Comparison of ENCODE assay signal across 23 cellular contexts in the genomic region with DNA sequence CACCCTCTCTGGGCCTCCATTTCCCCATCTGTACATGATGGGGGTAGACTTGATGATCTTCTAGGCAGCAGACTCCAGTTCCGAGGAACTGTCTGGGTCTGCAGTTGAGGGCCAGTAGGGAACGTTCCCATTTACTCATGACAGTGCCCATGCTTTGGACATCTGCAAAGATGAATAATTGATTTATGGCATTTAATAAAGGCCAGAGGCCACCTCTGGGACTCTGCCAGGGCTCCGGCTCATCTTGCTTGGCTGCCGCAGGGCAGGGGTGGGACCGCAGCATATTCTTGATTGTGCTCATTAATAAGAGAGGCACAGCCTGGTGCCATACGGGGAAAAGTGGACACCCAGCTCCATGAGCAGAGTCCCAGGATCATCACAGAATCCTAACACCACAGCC.
"Had no signal": no experiment of that assay in that cellular context is flagged by ENCODE, and none has a peak within 500 bp of the region (broad histone marks: within the 10 kb centered on the region; RNA-seq: fewer than 3 reads in every experiment).

No MANE protein-coding gene starts in this region.

- H3K27me3 ChIP-seq: dorsolateral prefrontal cortex, esophagus squamous epithelium, foreskin keratinocyte, left lung, thyroid gland, upper lobe of right lung had no signal

- ATAC-seq: activated naive CD4-positive, alpha-beta T cell treated with anti-CD3 and anti-CD28 coated beads, Interleukin-2, amount 50 U/mL, for 72 hours; foreskin keratinocyte; left lung; naive thymus-derived CD4-positive, alpha-beta T cell; T-cell; upper lobe of right lung had no signal

- H3K36me3 ChIP-seq: esophagus squamous epithelium, left lung, thyroid gland, upper lobe of right lung had no signal

- H3K4me1 Mint-ChIP-seq: T-cell had no signal

- H3K4me1 ChIP-seq: foreskin keratinocyte had no signal

- H3K36me3 Mint-ChIP-seq: activated naive CD4-positive, alpha-beta T cell treated with anti-CD3 and anti-CD28 coated beads, Interleukin-2, amount 50 U/mL, for 72 hours; T-cell had no signal

- FAIRE-seq: astrocyte, colon had no signal

- DNase-seq: activated CD4-positive, alpha-beta T cell treated with anti-CD3 and anti-CD28 coated beads, Interleukin-2, amount 50 U/mL, for 1 hour; activated CD4-positive, CD25-positive, alpha-beta regulatory T cell treated with anti-CD3 and anti-CD28 coated beads, Interleukin-2, amount 50 U/mL, for 72 hours; activated gamma-delta T cell treated with Interleukin-2 at 50 U/mL for 16 hours; activated T-cell treated with anti-CD3 and anti-CD28 coated beads, Interleukin-2, amount 50 U/mL, for 1 hour; dorsolateral prefrontal cortex; esophagus squamous epithelium; foreskin keratinocyte; kidney glomerular epithelial cell; naive thymus-derived CD4-positive, alpha-beta T cell; stimulated activated CD4-positive, alpha-beta T cell treated with anti-CD3 and anti-CD28 coated beads, Interleukin-4, amount 100 ng/mL, for 4 hours; substantia nigra; T-cell; thyroid gland; upper lobe of right lung; WERI-Rb-1 had no signal

- H3K9me3 ChIP-seq: esophagus squamous epithelium, left lung, thyroid gland, upper lobe of right lung had no signal

- H3K4me3 ChIP-seq: dorsolateral prefrontal cortex, esophagus squamous epithelium, left lung, thyroid gland, upper lobe of right lung had no signal

- H3K9me3 Mint-ChIP-seq: activated naive CD4-positive, alpha-beta T cell treated with anti-CD3 and anti-CD28 coated beads, Interleukin-2, amount 50 U/mL, for 72 hours; central memory CD8-positive, alpha-beta T cell; naive thymus-derived CD4-positive, alpha-beta T cell; stimulated activated naive CD8-positive, alpha-beta T cell treated with anti-CD3 and anti-CD28 coated beads, Interleukin-15, Interleukin-2, amounts not matched to agents 100 ng/mL and 50 ng/mL, for 24 hours; T-cell; T-helper 2 cell treated with Interferon-gamma antibody and Interleukin-4, amounts not matched to agents 5 μg/mL and 100 μg/mL, for 36 hours had no signal

- H3K27ac Mint-ChIP-seq: activated naive CD4-positive, alpha-beta T cell treated with anti-CD3 and anti-CD28 coated beads, Interleukin-2, amount 50 U/mL, for 72 hours; naive thymus-derived CD4-positive, alpha-beta T cell; progenitor cell of endocrine pancreas; stimulated activated naive CD8-positive, alpha-beta T cell treated with anti-CD3 and anti-CD28 coated beads, Interleukin-15, Interleukin-2, amounts not matched to agents 100 ng/mL and 50 ng/mL, for 24 hours; T-cell; T-helper 2 cell treated with Interferon-gamma antibody and Interleukin-4, amounts not matched to agents 5 μg/mL and 100 μg/mL, for 36 hours had no signal

- H3K27me3 Mint-ChIP-seq: central memory CD8-positive, alpha-beta T cell; naive thymus-derived CD4-positive, alpha-beta T cell; progenitor cell of endocrine pancreas; stimulated activated naive CD8-positive, alpha-beta T cell treated with anti-CD3 and anti-CD28 coated beads, Interleukin-15, Interleukin-2, amounts not matched to agents 100 ng/mL and 50 ng/mL, for 24 hours; T-cell had no signal

- H3K27ac ChIP-seq: dorsolateral prefrontal cortex, esophagus squamous epithelium, foreskin keratinocyte, left lung, thyroid gland, upper lobe of right lung, WERI-Rb-1 had no signal

- H3K4me3 Mint-ChIP-seq: central memory CD8-positive, alpha-beta T cell; naive thymus-derived CD4-positive, alpha-beta T cell; stimulated activated naive CD8-positive, alpha-beta T cell treated with anti-CD3 and anti-CD28 coated beads, Interleukin-15, Interleukin-2, amounts not matched to agents 100 ng/mL and 50 ng/mL, for 24 hours; T-cell; T-helper 2 cell treated with Interferon-gamma antibody and Interleukin-4, amounts not matched to agents 5 μg/mL and 100 μg/mL, for 36 hours had no signal
